20 cellular contexts compared by ENCODE assay signal in the genomic region with DNA sequence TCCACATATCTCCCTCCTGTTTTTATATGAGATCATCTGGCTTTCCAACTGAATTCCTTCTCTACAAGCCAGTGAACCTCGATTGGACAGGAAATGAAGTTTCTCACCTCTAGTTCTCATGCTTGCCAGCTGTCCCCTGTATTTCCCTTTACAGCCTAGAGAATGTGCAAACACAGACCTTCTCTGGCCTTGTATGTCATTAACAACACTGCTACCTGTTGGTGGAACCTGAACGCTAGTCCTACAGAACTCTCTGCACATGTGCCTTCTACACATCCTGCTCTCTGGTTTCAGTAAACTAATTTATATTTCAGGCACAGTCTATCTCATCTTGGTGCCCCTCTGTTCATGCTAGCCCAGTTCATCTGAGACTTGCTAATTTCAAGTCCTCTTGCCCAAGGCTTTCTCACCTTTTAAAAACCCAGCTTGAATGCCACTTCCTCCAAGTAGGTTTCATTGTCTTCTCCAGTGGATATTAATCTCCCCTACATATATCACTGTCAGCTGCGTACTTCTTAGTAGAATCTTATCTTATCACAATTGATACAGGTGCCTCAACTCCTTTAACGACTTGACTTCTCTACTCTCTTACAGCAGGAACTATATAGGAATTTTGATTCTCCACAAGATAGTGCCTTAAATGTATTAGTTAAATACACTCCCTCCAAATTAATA.
DNase-seq lines count a peak whose midpoint lies in the region; ATAC-seq and TF ChIP-seq lines count a peak whose summit lies in the region.
"Had no signal": no experiment of that assay in that cellular context is flagged by ENCODE, and none has a peak within 500 bp of the region (broad histone marks: within the 10 kb centered on the region; RNA-seq: fewer than 3 reads in every experiment).

No MANE protein-coding gene starts in this region.

- H3K9me2 ChIP-seq in HCT116 (ENCODE audit: insufficient read depth): no peaks in the 10 kb centered on the region; the same call in 1 of the 2 replicates

- H3K4me3 ChIP-seq in HCT116 (replicated peaks in 1 of 2; ENCODE audit: low read depth in 1 of 2, low read length in 2 of 2): no peak overlapping the region
- H3K4me3 ChIP-seq in mammary epithelial cell (replicated peaks in 1 of 3; ENCODE audit: insufficient read depth in 1 of 3, low read depth in 2 of 3, low read length in 3 of 3): no peak overlapping the region
- H3K4me3 ChIP-seq in BE2C (ENCODE audit: low read depth, low read length): no peak overlapping the region
- H3K4me3 ChIP-seq: K562, psoas muscle had no signal

- no TSS peak for BruUV-seq in HCT116 (replicated peaks; lab: Mats Ljungman, UMichigan)
- no TSS peak for BruUV-seq in mammary epithelial cell (replicated peaks; lab: Mats Ljungman, UMichigan)

- CTCF ChIA-PET in HCT116 (lab: Charles Lee): no interaction called here
- CTCF ChIA-PET in mammary epithelial cell (lab: Charles Lee; ENCODE audit: low non-redundant PET): no interaction called here

- no peak for TF ChIP-seq POLR2A in HCT116 (IDR thresholded peaks at IDR 0.05; ENCODE audit: borderline replicate concordance, extremely low read depth, insufficient read depth, insufficient read length)

- dilution Hi-C loops in mammary epithelial cell (cut with HindIII; ENCODE audit: low sequenced_read_pairs): loop anchor here (5.0 kb wide), 1 partner anchor 87 kb away; no protein-coding TSS in a partner anchor

- DNase-seq in DMS53 (lab: John Stamatoyannopoulos, UW) (peak; percentile 91), HCT116 (ENCODE audit: low read depth, low spot score) (no peak), NCI-H526 (lab: John Stamatoyannopoulos, UW) (peak; percentile 3 to 59), kidney tubule cell (ENCODE audit: low spot score) (peak; percentile 8), mammary epithelial cell (no peak), BE2C (no peak)
- DNase-seq: activated CD4-positive, alpha-beta memory T cell treated with anti-CD3 and anti-CD28 coated beads, Interleukin-2, amount 10 ng/mL, durations not matched to agents 7 days and 5 days; activated naive CD4-positive, alpha-beta T cell treated with anti-CD3 and anti-CD28 coated beads, Interleukin-2, amount 50 U/mL, for 16 hours; activated T-cell treated with anti-CD3 and anti-CD28 coated beads, Interleukin-2, amount 50 U/mL, for 24 hours; Calu3; kidney; MV-4-11; NCI-H2171; nephron progenitor cell; psoas muscle; Right ventricle myocardium superior had no signal

- intact Hi-C loops in HCT116 (cut with micrococcal nuclease) (loop anchor here (10.0 kb wide), 1 partner anchor 215 kb away; no protein-coding TSS in a partner anchor), mammary epithelial cell (cut with micrococcal nuclease) (no loop called here)

- POLR2A ChIA-PET in HCT116 (lab: Charles Lee): no interaction called here

- no peak overlapping the region for H3K4me2 ChIP-seq in HCT116 (ENCODE audit: low read length)
- no peak overlapping the region for H3K4me2 ChIP-seq in mammary epithelial cell (ENCODE audit: insufficient read depth, low read depth, low read length)

- RAD21 ChIA-PET in HCT116 (lab: Charles Lee; ENCODE audit: low non-redundant PET in 1 of 2, low total read pairs in 2 of 2, uncharacterized antibody in 2 of 2, unreplicated experiment in 2 of 2): no interaction called here

- H3K4me1 ChIP-seq in HCT116 (ENCODE audit: control insufficient read depth in 1 of 2, insufficient read depth in 2 of 2, low read length in 2 of 2) (no peaks in the 10 kb centered on the region), mammary epithelial cell (ENCODE audit: insufficient read depth, low read length) (no peaks in the 10 kb centered on the region), BE2C (no peaks in the 10 kb centered on the region)
- H3K4me1 ChIP-seq: psoas muscle had no signal

- TF ChIP-seq CTCF in HCT116 (IDR thresholded peaks at IDR 0.05 in 2 of 3, conservative IDR thresholded peaks at IDR 0.05 in 1 of 3; ENCODE audit: borderline replicate concordance in 1 of 3, insufficient read depth in 1 of 3, low read depth in 2 of 3, low read length in 2 of 3) (no peak), mammary epithelial cell (conservative IDR thresholded peaks at IDR 0.05 in 1 of 2, IDR thresholded peaks at IDR 0.05 in 1 of 2; ENCODE audit: extremely low read depth in 1 of 2, insufficient read depth in 1 of 2, low read depth in 1 of 2, low read length in 2 of 2) (peak in 1 of 2 donors; percentile 4), BE2C (IDR thresholded peaks at IDR 0.05; ENCODE audit: low read depth, low read length) (no peak)

- no peak; the same call in 1 of the 2 replicates for TF ChIP-seq RAD21 in HCT116 (IDR thresholded peaks at IDR 0.05; ENCODE audit: low read depth)

- ATAC-seq in HCT116: peak; percentile 40; the same call in 1 of the 2 replicates
- no peak for ATAC-seq in GM21447 (IDR thresholded peaks at IDR 0.05; ENCODE audit: unreplicated experiment)
- ATAC-seq in GM21619 (IDR thresholded peaks at IDR 0.05; ENCODE audit: unreplicated experiment): no peak
- ATAC-seq: K562, psoas muscle, WTC11 had no signal

- H3K27ac ChIP-seq in HCT116 (ENCODE audit: low read depth, low read length) (no peak overlapping the region), mammary epithelial cell (ENCODE audit: insufficient read depth, low read depth, low read length) (no peak overlapping the region)
- H3K27ac ChIP-seq: psoas muscle had no signal

- no peaks in the 10 kb centered on the region for H3K27me3 ChIP-seq in HCT116 (ENCODE audit: insufficient read depth, low read length)
- no peaks in the 10 kb centered on the region for H3K27me3 ChIP-seq in mammary epithelial cell (ENCODE audit: insufficient read depth, low read length)
- no peaks in the 10 kb centered on the region for H3K27me3 ChIP-seq in BE2C

- H3K79me2 ChIP-seq in HCT116 (ENCODE audit: insufficient read depth, low read length) (no peaks in the 10 kb centered on the region), mammary epithelial cell (ENCODE audit: insufficient read depth, low read length) (no peaks in the 10 kb centered on the region)

- H3K9ac ChIP-seq in HCT116 (ENCODE audit: low read length) (no peak overlapping the region), mammary epithelial cell (ENCODE audit: insufficient read depth, low read length) (no peak overlapping the region)

- no peaks in the 10 kb centered on the region for H3K36me3 ChIP-seq in HCT116 (ENCODE audit: control insufficient read depth in 1 of 2, insufficient read depth in 2 of 2, low read length in 2 of 2)
- no peaks in the 10 kb centered on the region for H3K36me3 ChIP-seq in mammary epithelial cell (ENCODE audit: insufficient read depth, low read length)
- no peaks in the 10 kb centered on the region for H3K36me3 ChIP-seq in BE2C

- H2AFZ ChIP-seq in HCT116 (ENCODE audit: low read depth, low read length, poor library complexity, severe bottlenecking) (no peak overlapping the region), mammary epithelial cell (ENCODE audit: low read depth, low read length) (no peak overlapping the region)

- no peaks in the 10 kb centered on the region for H3K9me3 ChIP-seq in HCT116 (ENCODE audit: control insufficient read depth in 1 of 2, insufficient read depth in 1 of 2, low read depth in 1 of 2, low read length in 2 of 2)
- no peaks in the 10 kb centered on the region for H3K9me3 ChIP-seq in mammary epithelial cell (replicated peaks; ENCODE audit: insufficient read depth, low read length)
- no peaks in the 10 kb centered on the region for H3K9me3 ChIP-seq in BE2C
- H3K9me3 ChIP-seq: psoas muscle had no signal

- 54% methylated on average over 4 of the region's 4 CpGs for WGBS in mammary epithelial cell (ENCODE audit: low coverage, missing lambda C conversion rate)

- H4K20me1 ChIP-seq in HCT116 (ENCODE audit: insufficient read depth) (no peaks in the 10 kb centered on the region), mammary epithelial cell (ENCODE audit: insufficient read depth, low read length) (no peaks in the 10 kb centered on the region)

- in situ Hi-C loops in mammary epithelial cell (cut with MboI; ENCODE audit: low sequenced_read_pairs in 2 of 2): no loop called here

TF ChIP-seq in HCT116, 20 proteins besides CTCF, POLR2A, EP300 and RAD21 (continues in another document):
- TF ChIP-seq SRF (IDR thresholded peaks at IDR 0.05; ENCODE audit: low read depth): no peak
- no peak for TF ChIP-seq CBX3 (IDR thresholded peaks at IDR 0.05; ENCODE audit: low read depth)
- no peak for TF ChIP-seq POLR2AphosphoS5 (IDR thresholded peaks at IDR 0.05; ENCODE audit: low read depth, low read length)
- TF ChIP-seq REST (IDR thresholded peaks at IDR 0.05; ENCODE audit: low read depth): no peak
- TF ChIP-seq EGR1 (IDR thresholded peaks at IDR 0.05; ENCODE audit: low read depth): no peak
- TF ChIP-seq ELF1 (IDR thresholded peaks at IDR 0.05; ENCODE audit: borderline replicate concordance, low read depth): no peak
- no peak for TF ChIP-seq EZH2phosphoT487 (IDR thresholded peaks at IDR 0.05; ENCODE audit: borderline replicate concordance)
- TF ChIP-seq EZH2 (IDR thresholded peaks at IDR 0.05): no peak
- TF ChIP-seq CEBPB (IDR thresholded peaks at IDR 0.05; ENCODE audit: low read depth): no peak
- TF ChIP-seq ZFX (IDR thresholded peaks at IDR 0.05): no peak

Comparison
In these comparisons a context has a peak if more than half of its experiments do, and no peak if none do; other contexts are left out.
1. DNase-seq: peak in DMS53 (single experiment), NCI-H526 (2 of 2) and kidney tubule cell (single experiment); none in HCT116 (single experiment), mammary epithelial cell (single experiment) and BE2C (single experiment).